ENCODE assay signal across 27 cellular contexts in the genomic region with DNA sequence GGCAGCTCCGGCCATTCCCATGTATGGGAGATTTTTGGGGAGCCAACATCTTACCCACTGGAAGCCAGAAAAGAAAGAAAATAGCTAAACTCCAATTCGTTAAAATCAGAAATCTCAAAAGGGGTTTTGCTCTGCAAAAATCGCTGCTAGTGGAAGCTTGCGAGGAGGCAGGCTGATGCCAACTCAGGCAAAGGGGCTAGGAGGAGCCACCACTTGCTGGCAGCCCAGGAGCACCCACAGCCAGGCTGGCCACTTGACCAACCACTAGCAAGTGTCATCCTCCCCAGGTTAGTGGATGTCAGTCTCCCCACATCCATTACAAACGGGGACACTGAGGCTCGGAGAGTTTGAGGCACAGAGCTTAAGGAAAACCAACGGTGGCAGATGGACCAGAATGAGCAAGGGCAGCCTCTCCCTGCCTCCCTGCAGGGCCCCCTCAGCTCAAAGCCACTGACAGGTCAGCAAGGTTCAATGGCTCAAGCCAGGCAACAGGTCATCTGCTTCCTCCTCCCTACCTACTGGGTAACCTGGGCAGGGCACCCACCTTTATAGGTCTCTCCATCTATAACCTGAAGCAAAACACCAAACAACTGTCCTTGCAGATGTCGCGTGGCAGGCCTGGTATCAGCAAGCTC. TPM values are rescaled to one million over a fixed set of nuclear protein-coding genes. Genes with fewer than 3 reads are reported as not detected.
A peak's percentile ranks its signal among the peaks of the same experiment; 100 is the strongest.
DNase-seq lines count a peak whose midpoint lies in the region; ATAC-seq and TF ChIP-seq lines count a peak whose summit lies in the region.
"Had no signal": no experiment of that assay in that cellular context is flagged by ENCODE, and none has a peak within 500 bp of the region (broad histone marks: within the 10 kb centered on the region; RNA-seq: fewer than 3 reads in every experiment).

No MANE protein-coding gene starts in this region.

- no peak for TF ChIP-seq CTCF in OCI-LY1 (IDR thresholded peaks at IDR 0.05; ENCODE audit: low read length)

- peak; percentile 1 for ATAC-seq in GM21737 (IDR thresholded peaks at IDR 0.05; ENCODE audit: unreplicated experiment)
- ATAC-seq in HG02759 (IDR thresholded peaks at IDR 0.05; ENCODE audit: unreplicated experiment) = no peak
- ATAC-seq in GM21723 (IDR thresholded peaks at IDR 0.05; ENCODE audit: unreplicated experiment) = no peak
- ATAC-seq in Right ventricle myocardium superior (ENCODE audit: poor library complexity) = no peak

- no peak overlapping the region for H2AFZ ChIP-seq in OCI-LY1 (ENCODE audit: low read length)
- H2AFZ ChIP-seq: PC-9 had no signal

- H3K27ac ChIP-seq in BLaER1 = peak overlapping the region; percentile 74
- peak overlapping the region; percentile 98 for H3K27ac ChIP-seq in OCI-LY1 (ENCODE audit: low read depth, low read length, poor library complexity, severe bottlenecking)
- peak overlapping the region; percentile 19 to 78 for H3K27ac ChIP-seq in mucosa of rectum (ENCODE audit: low read depth in 2 of 2, low read length in 2 of 2)
- H3K27ac ChIP-seq: epithelial cell of prostate, ovary, PC-9, vagina had no signal

- H3K27me3 ChIP-seq in BLaER1 (no peaks in the 10 kb centered on the region), OCI-LY1 (ENCODE audit: insufficient read depth, low read length) (no peaks in the 10 kb centered on the region), mucosa of rectum (ENCODE audit: control insufficient read depth in 2 of 2, insufficient read depth in 2 of 2, low read length in 2 of 2) (peaks cover 0 to 5% of the 10 kb centered on the region in 2 donors)
- H3K27me3 ChIP-seq: BE2C, ovary, vagina had no signal

- H3K4me2 ChIP-seq in BLaER1 = peak overlapping the region; percentile 75
- peak overlapping the region; percentile 94 for H3K4me2 ChIP-seq in OCI-LY1 (ENCODE audit: low read length)
- H3K4me2 ChIP-seq: PC-9 had no signal

- H4K20me1 ChIP-seq in BLaER1 = no peaks in the 10 kb centered on the region
- H4K20me1 ChIP-seq in OCI-LY1 (ENCODE audit: insufficient read depth, low read length) = no peaks in the 10 kb centered on the region

- no peak overlapping the region for H3K9ac ChIP-seq in BLaER1
- peak overlapping the region; percentile 88 for H3K9ac ChIP-seq in OCI-LY1 (ENCODE audit: low read length)
- no peak overlapping the region for H3K9ac ChIP-seq in mucosa of rectum (ENCODE audit: low read depth in 1 of 2, low read length in 2 of 2)

- DNase-seq in SK-N-DZ (ENCODE audit: low spot score) (no peak), Right ventricle myocardium superior (no peak)
- DNase-seq: activated CD4-positive, CD25-positive, alpha-beta regulatory T cell; activated effector memory CD4-positive, alpha-beta T cell treated with Interleukin-2 at 50 U/mL for 16 hours; activated naive CD8-positive, alpha-beta T cell treated with anti-CD3 and anti-CD28 coated beads, Interleukin-2, amount 50 U/mL, for 24 hours; BE2C; DMS79; effector CD4-positive, alpha-beta T cell; head of caudate nucleus; HFFc6; mesendoderm; naive thymus-derived CD4-positive, alpha-beta T cell; NCI-H1105 treated with DMSO at 0.1 percent for 48 hours; NCI-H2081; ovary; SHP77; stimulated activated CD4-positive, alpha-beta T cell treated with anti-CD3 and anti-CD28 coated beads, Interleukin-4, amount 100 ng/mL, for 1 hour; stimulated activated naive CD4-positive, alpha-beta T cell had no signal

- intact Hi-C loops in Right ventricle myocardium superior (cut with DNase I) = no loop called here

- H3K36me3 ChIP-seq in BLaER1 (no peaks in the 10 kb centered on the region), OCI-LY1 (ENCODE audit: insufficient read depth, low read length) (peaks cover 10% of the 10 kb centered on the region), mucosa of rectum (ENCODE audit: control insufficient read depth in 2 of 2, insufficient read depth in 2 of 2, low read length in 2 of 2) (no peaks in the 10 kb centered on the region)
- H3K36me3 ChIP-seq: BE2C, ovary, vagina had no signal

- H3K9me2 ChIP-seq in OCI-LY1 (ENCODE audit: low read depth, low read length) = no peaks in the 10 kb centered on the region

- no peaks in the 10 kb centered on the region for H3F3A ChIP-seq in OCI-LY1 (ENCODE audit: insufficient read depth, low read length)

- H3K79me2 ChIP-seq in OCI-LY1 (ENCODE audit: insufficient read depth, low read length) = peaks cover 40% of the 10 kb centered on the region

- H3K9me3 ChIP-seq in BLaER1 = no peaks in the 10 kb centered on the region
- H3K9me3 ChIP-seq in OCI-LY1 (ENCODE audit: low read length) = no peaks in the 10 kb centered on the region
- no peaks in the 10 kb centered on the region for H3K9me3 ChIP-seq in mucosa of rectum (ENCODE audit: control insufficient read depth in 2 of 2, low read length in 2 of 2)
- H3K9me3 ChIP-seq: BE2C, ovary, vagina had no signal

- H3K4me1 ChIP-seq in BLaER1 = peaks cover 77% of the 10 kb centered on the region
- H3K4me1 ChIP-seq in OCI-LY1 (ENCODE audit: insufficient read depth, low read length, severe bottlenecking) = peaks cover 89% of the 10 kb centered on the region
- no peaks in the 10 kb centered on the region for H3K4me1 ChIP-seq in mucosa of rectum (ENCODE audit: control insufficient read depth in 2 of 2, insufficient read depth in 2 of 2, low read length in 2 of 2)
- H3K4me1 ChIP-seq: vagina had no signal

- H3K4me3 ChIP-seq in BLaER1 = no peak overlapping the region
- peak overlapping the region; percentile 76 for H3K4me3 ChIP-seq in OCI-LY1 (ENCODE audit: low read depth, low read length, poor library complexity, severe bottlenecking)
- H3K4me3 ChIP-seq in mucosa of rectum (ENCODE audit: low read length in 2 of 2) = peak overlapping the region in 1 of 2 donors; percentile 31
- H3K4me3 ChIP-seq: ovary, PC-9, vagina had no signal

RNA-seq across cellular contexts. Expression of a gene that starts 10.8 kb away (rescaled TPM):
- polyA plus RNA-seq in SK-N-DZ (2014; cell fraction: cytosol; rRNA removed) = not detected in 2 replicates
- not detected in 2 replicates for polyA plus RNA-seq in SK-N-DZ (2014; cell fraction: nucleus; rRNA removed)
- 3.4 TPM for total RNA-seq in Right ventricle myocardium superior
- total RNA-seq: HFFc6 had no signal
- polyA plus RNA-seq: naive thymus-derived CD4-positive, alpha-beta T cell had no signal
